Comparison of ENCODE assay signal across 37 cellular contexts in the genomic region with DNA sequence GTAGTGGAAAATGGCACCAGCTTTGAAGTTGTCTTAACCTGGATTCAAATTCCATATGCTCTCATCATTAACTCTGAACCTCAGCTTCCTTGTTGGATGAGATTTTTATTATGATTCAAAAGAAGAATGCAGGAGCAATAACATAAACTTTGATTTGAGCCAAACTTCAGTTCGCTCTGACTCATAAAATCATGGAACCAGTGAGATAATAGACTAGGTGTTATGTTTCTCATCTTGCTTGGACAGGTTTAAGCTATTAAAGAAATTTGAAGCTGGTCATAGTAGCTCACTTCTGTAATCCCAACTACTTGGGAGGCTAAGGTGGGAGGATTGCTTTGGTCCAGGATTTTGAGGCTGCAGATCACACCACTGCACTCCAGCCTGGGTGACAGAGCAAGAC.
DNase-seq lines count a peak whose midpoint lies in the region; ATAC-seq, FAIRE-seq and TF ChIP-seq lines count a peak whose summit lies in the region.
"Had no signal": no experiment of that assay in that cellular context is flagged by ENCODE, and none has a peak within 500 bp of the region (broad histone marks: within the 10 kb centered on the region; RNA-seq: fewer than 3 reads in every experiment).

No MANE protein-coding gene starts in this region.

- TF ChIP-seq EP300 in gastroesophageal sphincter (IDR thresholded peaks at IDR 0.05) = no peak

- H4K20me1 ChIP-seq in MM.1S (ENCODE audit: insufficient read depth, low read length) = no peaks in the 10 kb centered on the region

- ATAC-seq in gastroesophageal sphincter = no peak
- no peak for ATAC-seq in activated CD4-positive, CD25-positive, alpha-beta regulatory T cell treated with anti-CD3 and anti-CD28 coated beads, Interleukin-2, amount 50 U/mL, for 24 hours
- ATAC-seq: heart left ventricle; lower lobe of right lung; naive thymus-derived CD8-positive, alpha-beta T cell; Panc1; right lobe of liver; stimulated activated naive CD8-positive, alpha-beta T cell treated with anti-CD3 and anti-CD28 coated beads, Interleukin-15, amount 100 ng/mL, for 72 hours had no signal

- DNase-seq in H54 (ENCODE audit: insufficient read length, low spot score) = no peak
- DNase-seq in NCI-H226 = peak; percentile 68
- peak; percentile 82 for DNase-seq in epithelial cell of prostate (ENCODE audit: low read depth, low spot score)
- DNase-seq in small intestine = peak; percentile 40
- DNase-seq in MM.1S = no peak
- DNase-seq: ACHN; activated CD4-positive, alpha-beta T cell treated with anti-CD3 and anti-CD28 coated beads for 48 hours; activated CD8-positive, alpha-beta memory T cell treated with anti-CD3 and anti-CD28 coated beads for 24 hours; activated effector memory CD4-positive, alpha-beta T cell treated with Interleukin-2 at 50 U/mL for 16 hours; activated T-cell treated with anti-CD3 and anti-CD28 coated beads for 4 hours; BE2C; CD8-positive, alpha-beta memory T cell; colonic mucosa; DMS 273 treated with DMSO at 0.1 percent for 48 hours; effector CD4-positive, alpha-beta T cell; GOT3; heart left ventricle; lower lobe of right lung; MG63; naive thymus-derived CD8-positive, alpha-beta T cell; NCI-H2029 treated with DMSO at 0.1 percent for 48 hours; NCI-H526 treated with DMSO at 0.1 percent for 48 hours; NK-92 treated with Interleukin-12 subunit alpha and Interleukin-12 subunit beta, amount 100 ng/mL, for 24 hours; right lobe of liver; SIG-M5; stimulated activated CD4-positive, alpha-beta T cell treated with anti-CD3 and anti-CD28 coated beads, Interleukin-12 subunit alpha, Interleukin-12 subunit beta, amount 100 ng/mL, for 4 hours; stimulated activated CD4-positive, alpha-beta T cell treated with anti-CD3 and anti-CD28 coated beads, Interleukin-2, amount 100 ng/mL, for 48 hours; stimulated activated naive CD8-positive, alpha-beta T cell treated with anti-CD3 and anti-CD28 coated beads, Interleukin-15, amount 100 ng/mL, for 72 hours; T-helper 9 cell; thyroid gland; uterus had no signal

- H3K9me2 ChIP-seq in MM.1S (replicated peaks; ENCODE audit: insufficient read depth, low read length) = no peaks in the 10 kb centered on the region

- H3K4me3 ChIP-seq in small intestine (ENCODE audit: low read depth in 1 of 2, low read length in 2 of 2) = no peak overlapping the region
- no peak overlapping the region for H3K4me3 ChIP-seq in gastroesophageal sphincter
- no peak overlapping the region for H3K4me3 ChIP-seq in MM.1S (ENCODE audit: low read length)
- H3K4me3 ChIP-seq: cardiac muscle cell, colonic mucosa, heart left ventricle, lower lobe of right lung, MG63, prostate gland, right lobe of liver, thyroid gland, uterus had no signal

- FAIRE-seq in H54 (lab: Jason Lieb, UNC) (peak; percentile 57), small intestine (lab: Jason Lieb, UNC) (no peak)
- FAIRE-seq: GM12892 had no signal

- no peak for TF ChIP-seq CTCF in gastroesophageal sphincter (IDR thresholded peaks at IDR 0.05)
- TF ChIP-seq CTCF in MM.1S (IDR thresholded peaks at IDR 0.05; ENCODE audit: low read length) = no peak

- H3K9ac ChIP-seq in MM.1S (ENCODE audit: low read length) = no peak overlapping the region

- H3K27ac ChIP-seq in epithelial cell of prostate (peak overlapping the region; percentile 86), small intestine (ENCODE audit: low read depth in 1 of 2, low read length in 1 of 2) (no peak overlapping the region), gastroesophageal sphincter (no peak overlapping the region), MM.1S (ENCODE audit: low read length) (no peak overlapping the region)
- H3K27ac ChIP-seq: cardiac muscle cell, colonic mucosa, heart left ventricle, lower lobe of right lung, prostate gland, right lobe of liver, thyroid gland, uterus had no signal

- TF ChIP-seq POLR2A in H54 (IDR thresholded peaks at IDR 0.05; ENCODE audit: low read depth, low read length) (no peak), gastroesophageal sphincter (IDR thresholded peaks at IDR 0.05) (no peak)

- no peak overlapping the region for H2AFZ ChIP-seq in MM.1S (ENCODE audit: low read length)

- H3K36me3 ChIP-seq in small intestine (ENCODE audit: control insufficient read depth in 2 of 2, insufficient read depth in 2 of 2, low read length in 2 of 2) (no peaks in the 10 kb centered on the region), gastroesophageal sphincter (no peaks in the 10 kb centered on the region), MM.1S (replicated peaks; ENCODE audit: insufficient read depth, low read length) (no peaks in the 10 kb centered on the region)
- H3K36me3 ChIP-seq: BE2C, cardiac muscle cell, colonic mucosa, heart left ventricle, lower lobe of right lung, MG63, prostate gland, right lobe of liver, thyroid gland, uterus had no signal

- no peaks in the 10 kb centered on the region for H3F3A ChIP-seq in MM.1S (ENCODE audit: insufficient read depth, low read length)

- H3K4me2 ChIP-seq in MM.1S (ENCODE audit: low read depth, low read length) = no peak overlapping the region

- H3K9me3 ChIP-seq in small intestine (ENCODE audit: control insufficient read depth, low read depth) = no peaks in the 10 kb centered on the region
- no peaks in the 10 kb centered on the region for H3K9me3 ChIP-seq in gastroesophageal sphincter
- H3K9me3 ChIP-seq in MM.1S (replicated peaks; ENCODE audit: insufficient read depth, low read length) = no peaks in the 10 kb centered on the region
- H3K9me3 ChIP-seq: BE2C, colonic mucosa, heart left ventricle, lower lobe of right lung, MG63, prostate gland, right lobe of liver, thyroid gland, uterus had no signal

- H3K4me1 ChIP-seq in small intestine (ENCODE audit: control insufficient read depth in 2 of 2, insufficient read depth in 1 of 2, low read depth in 1 of 2, low read length in 1 of 2) (no peaks in the 10 kb centered on the region), gastroesophageal sphincter (no peaks in the 10 kb centered on the region), MM.1S (ENCODE audit: low read length) (no peaks in the 10 kb centered on the region)
- H3K4me1 ChIP-seq: BE2C, colonic mucosa, lower lobe of right lung, prostate gland, right lobe of liver, thyroid gland, uterus had no signal

- H3K79me2 ChIP-seq in MM.1S (ENCODE audit: low read length) = no peaks in the 10 kb centered on the region

- H3K27me3 ChIP-seq in small intestine (ENCODE audit: control insufficient read depth in 2 of 2, insufficient read depth in 2 of 2, low read length in 2 of 2) = no peaks in the 10 kb centered on the region
- H3K27me3 ChIP-seq in gastroesophageal sphincter = no peaks in the 10 kb centered on the region
- no peaks in the 10 kb centered on the region for H3K27me3 ChIP-seq in MM.1S (replicated peaks; ENCODE audit: insufficient read depth, low read length)
- H3K27me3 ChIP-seq: BE2C, cardiac muscle cell, colonic mucosa, heart left ventricle, MG63, right lobe of liver, thyroid gland, uterus had no signal

- 28 to 63% (median 35%) methylated on average over 1 of the region's 1 CpG for WGBS in small intestine, 3 donors
- WGBS in gastroesophageal sphincter (ENCODE audit: low coverage in 1 of 2), 2 donors = 73 to 100% methylated on average over 1 of the region's 1 CpG

Comparison
In these comparisons a context has a peak if more than half of its experiments do, and no peak if none do; other contexts are left out.
1. DNase-seq: peak in NCI-H226 (single experiment), epithelial cell of prostate (single experiment) and small intestine (single experiment); none in H54 (single experiment) and MM.1S (single experiment).